2 cellular contexts compared by ENCODE assay signal in genomic region chr13:79918620-79919019, GRCh38.
TF ChIP-seq lines count a peak whose summit lies in the region.

No MANE protein-coding gene starts in this region.

TF ChIP-seq in IMR-90, 13 proteins besides CTCF, POLR2A, EP300 and RAD21:
- TF ChIP-seq MXI1 (IDR thresholded peaks at IDR 0.05; ENCODE audit: borderline replicate concordance, low read depth, low read length), result no peak
- no peak for TF ChIP-seq RFX5 (IDR thresholded peaks at IDR 0.05; ENCODE audit: low read depth, low read length)
- TF ChIP-seq MAZ (IDR thresholded peaks at IDR 0.05; ENCODE audit: borderline replicate concordance, low read depth, low read length), result no peak
- TF ChIP-seq SMC3 (IDR thresholded peaks at IDR 0.05; ENCODE audit: low read depth, low read length), result no peak
- no peak for TF ChIP-seq BHLHE40 (IDR thresholded peaks at IDR 0.05; ENCODE audit: low read depth, low read length)
- TF ChIP-seq CHD1 (IDR thresholded peaks at IDR 0.05; ENCODE audit: low read depth, low read length), result no peak
- TF ChIP-seq FOS (IDR thresholded peaks at IDR 0.05; ENCODE audit: low read depth, low read length), result no peak
- no peak for TF ChIP-seq MAFK (IDR thresholded peaks at IDR 0.05; ENCODE audit: low read depth, low read length)
- TF ChIP-seq RCOR1 (IDR thresholded peaks at IDR 0.05; ENCODE audit: insufficient replicate concordance, low read length), result no peak
- no peak for TF ChIP-seq ELK1 (IDR thresholded peaks at IDR 0.05; ENCODE audit: borderline replicate concordance, low read depth, low read length)
- TF ChIP-seq USF2 (IDR thresholded peaks at IDR 0.05; ENCODE audit: low read depth, low read length), result no peak
- TF ChIP-seq CEBPB (IDR thresholded peaks at IDR 0.05; ENCODE audit: low read depth, low read length), result no peak
- TF ChIP-seq NFE2L2 (IDR thresholded peaks at IDR 0.05; ENCODE audit: low read depth, low read length), result no peak
TF ChIP-seq in IMR-90: peak in this region for 0.

TF ChIP-seq in GM12878, 131 proteins besides CTCF, POLR2A, EP300 and RAD21:
- TF ChIP-seq IKZF2 (IDR thresholded peaks at IDR 0.05), result peak in 1 of 2 experiments; percentile 27; a peak in 2 of 4 replicates
- TF ChIP-seq RB1 (IDR thresholded peaks at IDR 0.05; ENCODE audit: borderline replicate concordance), result no peak
- TF ChIP-seq IKZF1 (conservative IDR thresholded peaks at IDR 0.05), result peak; percentile 30; the same call in 1 of the 2 replicates
